31 cellular contexts compared by ENCODE assay signal in genomic region chr10:8563478-8563877, GRCh38.
"Had no signal": no experiment of that assay in that cellular context is flagged by ENCODE, and none has a peak within 500 bp of the region (broad histone marks: within the 10 kb centered on the region; RNA-seq: fewer than 3 reads in every experiment).

No MANE protein-coding gene starts in this region.

- H3K27ac ChIP-seq: epithelial cell of prostate, esophagus squamous epithelium, heart right ventricle, lower lobe of right lung, right atrium auricular region, SK-N-MC, suprapubic skin, tibial artery, upper lobe of right lung had no signal

- H3K27me3 ChIP-seq: right atrium auricular region, suprapubic skin, tibial artery, upper lobe of right lung had no signal

- H3K27me3 Mint-ChIP-seq: activated naive CD4-positive, alpha-beta T cell treated with anti-CD3 and anti-CD28 coated beads, Interleukin-2, amount 50 U/mL, for 24 hours; stimulated activated memory B cell treated with anti-CD40 and anti-IgM and Interleukin-4, amounts not matched to agents 10 μg/mL and 1 μg/mL and 100 μg/mL, for 72 hours had no signal

- H3K36me3 Mint-ChIP-seq: activated naive CD4-positive, alpha-beta T cell treated with anti-CD3 and anti-CD28 coated beads, Interleukin-2, amount 50 U/mL, for 24 hours; naive thymus-derived CD8-positive, alpha-beta T cell; stimulated activated memory B cell treated with anti-CD40 and anti-IgM and Interleukin-4, amounts not matched to agents 10 μg/mL and 1 μg/mL and 100 μg/mL, for 72 hours; WTC11 had no signal

- H3K4me3 ChIP-seq: esophagus squamous epithelium, heart right ventricle, lower lobe of right lung, right atrium auricular region, SK-N-MC, suprapubic skin, tibial artery, upper lobe of right lung had no signal

- H3K4me1 Mint-ChIP-seq: activated naive CD4-positive, alpha-beta T cell treated with anti-CD3 and anti-CD28 coated beads, Interleukin-2, amount 50 U/mL, for 24 hours; central memory CD8-positive, alpha-beta T cell; naive thymus-derived CD8-positive, alpha-beta T cell; neural crest cell; stimulated activated memory B cell treated with anti-CD40 and anti-IgM and Interleukin-4, amounts not matched to agents 10 μg/mL and 1 μg/mL and 100 μg/mL, for 72 hours had no signal

- H3K4me1 ChIP-seq: heart right ventricle, lower lobe of right lung, right atrium auricular region, tibial artery, upper lobe of right lung had no signal

- H3K9me3 ChIP-seq: esophagus squamous epithelium, heart right ventricle, lower lobe of right lung, right atrium auricular region, suprapubic skin, tibial artery, upper lobe of right lung had no signal

- H3K36me3 ChIP-seq: esophagus squamous epithelium, heart right ventricle, lower lobe of right lung, right atrium auricular region, suprapubic skin, tibial artery, upper lobe of right lung had no signal

- ATAC-seq: activated CD4-positive, alpha-beta T cell treated with anti-CD3 and anti-CD28 coated beads for 36 hours; activated CD8-positive, alpha-beta T cell treated with anti-CD3 and anti-CD28 coated beads for 36 hours; heart right ventricle; left lobe of liver; lower lobe of right lung; naive thymus-derived CD8-positive, alpha-beta T cell; stimulated activated memory B cell treated with anti-CD40 and anti-IgM and Interleukin-4, amounts not matched to agents 10 μg/mL and 1 μg/mL and 100 μg/mL, for 72 hours; upper lobe of right lung; WTC11 had no signal

- FAIRE-seq: bronchial epithelial cell, TTC549 had no signal

- DNase-seq: activated CD4-positive, alpha-beta T cell treated with anti-CD3 and anti-CD28 coated beads for 36 hours; activated CD8-positive, alpha-beta T cell treated with anti-CD3 and anti-CD28 coated beads for 36 hours; activated gamma-delta T cell; activated T-cell treated with anti-CD3 and anti-CD28 coated beads, Interleukin-2, amount 50 U/mL, for 4 hours; anterior cingulate cortex; dermis blood vessel endothelial cell; effector CD4-positive, alpha-beta T cell; esophagus squamous epithelium; foreskin melanocyte; heart right ventricle; kidney glomerular epithelial cell; lower lobe of right lung; mesenchymal stem cell; naive thymus-derived CD8-positive, alpha-beta T cell; nucleus accumbens; stimulated activated CD4-positive, alpha-beta T cell treated with anti-CD3 and anti-CD28 coated beads, Interleukin-4, amount 100 ng/mL, for 1 hour; T-helper 9 cell; tibial artery; upper lobe of right lung had no signal

- H3K4me3 Mint-ChIP-seq: activated CD4-positive, alpha-beta T cell treated with anti-CD3 and anti-CD28 coated beads for 36 hours; activated CD8-positive, alpha-beta T cell treated with anti-CD3 and anti-CD28 coated beads for 36 hours; activated naive CD4-positive, alpha-beta T cell treated with anti-CD3 and anti-CD28 coated beads, Interleukin-2, amount 50 U/mL, for 24 hours; activated T-cell treated with anti-CD3 and anti-CD28 coated beads, Interleukin-2, amount 50 U/mL, for 4 hours; central memory CD8-positive, alpha-beta T cell; naive thymus-derived CD8-positive, alpha-beta T cell; neural crest cell; stimulated activated memory B cell treated with anti-CD40 and anti-IgM and Interleukin-4, amounts not matched to agents 10 μg/mL and 1 μg/mL and 100 μg/mL, for 72 hours; WTC11 had no signal

- H3K9me3 Mint-ChIP-seq: activated CD8-positive, alpha-beta T cell treated with anti-CD3 and anti-CD28 coated beads for 36 hours; activated naive CD4-positive, alpha-beta T cell treated with anti-CD3 and anti-CD28 coated beads, Interleukin-2, amount 50 U/mL, for 24 hours; activated T-cell treated with anti-CD3 and anti-CD28 coated beads, Interleukin-2, amount 50 U/mL, for 4 hours; central memory CD8-positive, alpha-beta T cell; neural crest cell; WTC11 had no signal

- H3K27ac Mint-ChIP-seq: activated CD4-positive, alpha-beta T cell treated with anti-CD3 and anti-CD28 coated beads for 36 hours; activated CD8-positive, alpha-beta T cell treated with anti-CD3 and anti-CD28 coated beads for 36 hours; activated naive CD4-positive, alpha-beta T cell treated with anti-CD3 and anti-CD28 coated beads, Interleukin-2, amount 50 U/mL, for 24 hours; naive thymus-derived CD8-positive, alpha-beta T cell; stimulated activated memory B cell treated with anti-CD40 and anti-IgM and Interleukin-4, amounts not matched to agents 10 μg/mL and 1 μg/mL and 100 μg/mL, for 72 hours; WTC11 had no signal
